ENCODE assay signal across 13 cellular contexts in the genomic region with DNA sequence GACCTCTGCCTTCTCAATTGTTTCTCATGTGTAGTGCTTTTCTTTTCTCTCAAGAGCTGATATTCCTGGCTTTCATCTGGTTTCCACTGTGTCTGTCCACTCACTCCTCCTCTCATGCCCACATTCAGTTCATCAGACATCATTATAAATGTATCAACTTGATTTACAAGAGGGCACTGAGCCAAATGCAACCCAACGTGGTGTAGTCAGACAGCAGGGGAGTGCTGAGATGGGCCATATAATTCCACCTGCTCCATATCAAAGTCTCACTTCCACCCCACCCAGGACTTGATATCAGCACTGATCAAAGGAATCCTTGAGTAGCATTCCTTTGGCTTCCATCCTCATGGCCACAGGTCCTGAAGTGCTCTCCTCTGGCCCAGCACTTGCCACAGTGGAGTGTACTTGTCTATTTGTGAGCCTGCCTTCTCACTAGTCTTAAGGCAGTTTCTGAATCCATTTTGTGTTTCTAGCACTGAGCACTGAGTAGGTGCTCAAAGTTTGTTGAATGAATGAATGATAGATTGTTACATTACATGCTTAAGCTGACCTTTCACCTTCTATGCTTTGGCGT.
"Had no signal": no experiment of that assay in that cellular context is flagged by ENCODE, and none has a peak within 500 bp of the region (broad histone marks: within the 10 kb centered on the region; RNA-seq: fewer than 3 reads in every experiment).

No MANE protein-coding gene starts in this region.

- H3K9me3 ChIP-seq: gastroesophageal sphincter, vagina had no signal

- H3K27ac ChIP-seq: cardiac muscle cell, vagina had no signal

- H3K36me3 ChIP-seq: cardiac muscle cell, gastroesophageal sphincter, heart right ventricle, tibial nerve, vagina had no signal

- H3K4me3 ChIP-seq: cardiac muscle cell, gastroesophageal sphincter, heart right ventricle, tibial nerve, vagina had no signal

- H3K27me3 ChIP-seq: cardiac muscle cell, gastroesophageal sphincter, heart right ventricle, tibial nerve, vagina had no signal

- H3K27ac Mint-ChIP-seq: activated T-helper 1 cell treated with anti-CD3 and anti-CD28 coated beads, Interleukin-12 subunit alpha, Interleukin-12 subunit beta, Interleukin-2, Interleukin-4 antibody, amounts not matched to agents 30 ng/mL and 10 ng/mL and 1 ng/mL, durations not matched to agents 14 hours and 24 hours and 36 hours; stimulated activated effector memory CD8-positive, alpha-beta T cell treated with anti-CD3 and anti-CD28 coated beads, Interleukin-12 subunit alpha, Interleukin-12 subunit beta, amount 100 ng/mL, for 72 hours; T-helper 2 cell treated with Interferon-gamma antibody and Interleukin-4, amounts not matched to agents 5 μg/mL and 100 μg/mL, for 36 hours had no signal

- H3K4me1 Mint-ChIP-seq: neural crest cell; stimulated activated effector memory CD8-positive, alpha-beta T cell treated with anti-CD3 and anti-CD28 coated beads, Interleukin-12 subunit alpha, Interleukin-12 subunit beta, amount 100 ng/mL, for 72 hours had no signal

- H3K4me3 Mint-ChIP-seq: activated T-helper 1 cell treated with anti-CD3 and anti-CD28 coated beads, Interleukin-12 subunit alpha, Interleukin-12 subunit beta, Interleukin-2, Interleukin-4 antibody, amounts not matched to agents 30 ng/mL and 10 ng/mL and 1 ng/mL, durations not matched to agents 14 hours and 24 hours and 36 hours; neural crest cell; stimulated activated effector memory CD8-positive, alpha-beta T cell treated with anti-CD3 and anti-CD28 coated beads, Interleukin-12 subunit alpha, Interleukin-12 subunit beta, amount 100 ng/mL, for 72 hours; T-helper 2 cell treated with Interferon-gamma antibody and Interleukin-4, amounts not matched to agents 5 μg/mL and 100 μg/mL, for 36 hours had no signal

- H3K36me3 Mint-ChIP-seq: stimulated activated effector memory CD8-positive, alpha-beta T cell treated with anti-CD3 and anti-CD28 coated beads, Interleukin-12 subunit alpha, Interleukin-12 subunit beta, amount 100 ng/mL, for 72 hours had no signal

- DNase-seq: activated CD4-positive, alpha-beta T cell treated with anti-CD3 and anti-CD28 coated beads, Interleukin-2, amount 50 U/mL, for 1 hour; activated naive CD4-positive, alpha-beta T cell treated with anti-CD3 and anti-CD28 coated beads, Interleukin-2, amount 50 U/mL, for 16 hours; erythroblast; mammary epithelial cell had no signal

- H3K9me3 Mint-ChIP-seq: activated T-helper 1 cell treated with anti-CD3 and anti-CD28 coated beads, Interleukin-12 subunit alpha, Interleukin-12 subunit beta, Interleukin-2, Interleukin-4 antibody, amounts not matched to agents 30 ng/mL and 10 ng/mL and 1 ng/mL, durations not matched to agents 14 hours and 24 hours and 36 hours; stimulated activated effector memory CD8-positive, alpha-beta T cell treated with anti-CD3 and anti-CD28 coated beads, Interleukin-12 subunit alpha, Interleukin-12 subunit beta, amount 100 ng/mL, for 72 hours; T-helper 2 cell treated with Interferon-gamma antibody and Interleukin-4, amounts not matched to agents 5 μg/mL and 100 μg/mL, for 36 hours had no signal

- ATAC-seq: gastroesophageal sphincter had no signal
